Comparison of ENCODE assay signal across 8 cellular contexts in genomic region chr20:23357767-23358562, GRCh38. TPM values are rescaled to one million over a fixed set of nuclear protein-coding genes. Genes with fewer than 3 reads are reported as not detected.
DNase-seq lines count a peak whose midpoint lies in the region; ATAC-seq and TF ChIP-seq lines count a peak whose summit lies in the region.

No MANE protein-coding gene starts in this region.

- ATAC-seq in HG03175 (IDR thresholded peaks at IDR 0.05; ENCODE audit: unreplicated experiment) (peak; percentile 70), WTC11 (peak; percentile 87)

- CTCF ChIA-PET in WTC11 (lab: Charles Lee) = interaction anchor here (1.0 to 1.8 kb wide), 8 partner anchors 8 to 506 kb away, joined by 3 to 23 read pairs (median 6); partner anchors contain the start of gene NXT1

- H3K36me3 Mint-ChIP-seq in WTC11 = peaks cover 12% of the 10 kb centered on the region

- H3K27ac ChIP-seq in skin epidermis = peak overlapping the region in 20 of 21 experiments; percentile 73 to 97 (median 90)

- H3K4me1 Mint-ChIP-seq in WTC11 = peaks cover 27% of the 10 kb centered on the region

- peak overlapping the region; percentile 97 for H3K27ac Mint-ChIP-seq in WTC11

- in situ Hi-C loops in GM18951 (cut with MboI; ENCODE audit: low sequenced_read_pairs, unreplicated experiment) = no loop called here

- H3K4me3 Mint-ChIP-seq in WTC11 = peak overlapping the region; percentile 85

- DNase-seq in AG08396 (ENCODE audit: low spot score) (peak; percentile 94), NCI-H2227 treated with DMSO at 0.1 percent for 48 hours (lab: John Stamatoyannopoulos, UW) (peak; percentile 97), WTC11 (ENCODE audit: low spot score) (peak; percentile 100), cardiac fibroblast (ENCODE audit: low read depth in 2 of 2) (peak; percentile 100), iPS-NIHi11 (ENCODE audit: low spot score) (peak; percentile 88)

- POLR2A ChIA-PET in WTC11 (lab: Charles Lee) = interaction anchor here (1.0 to 2.2 kb wide), 2 partner anchors 8 to 64 kb away, joined by 4 to 16 read pairs; partner anchors contain the start of gene NAPB

- no peak for TF ChIP-seq CTCF in WTC11 (IDR thresholded peaks at IDR 0.05)
- TF ChIP-seq CTCF in cardiac fibroblast (IDR thresholded peaks at IDR 0.05; ENCODE audit: low read depth, low read length) = no peak

- no peaks in the 10 kb centered on the region for H3K9me3 Mint-ChIP-seq in WTC11

- H3K27me3 Mint-ChIP-seq in WTC11 (ENCODE audit: low read depth) = no peaks in the 10 kb centered on the region

- TF ChIP-seq POLR2A in GM18951 (IDR thresholded peaks at IDR 0.05; ENCODE audit: extremely low read depth, insufficient read depth, insufficient read length) = peak; percentile 75

- H3K4me3 ChIP-seq in cardiac fibroblast (replicated peaks in 1 of 2; ENCODE audit: low read depth in 2 of 2, low read length in 2 of 2) (peak overlapping the region; percentile 74 to 81), skin epidermis (peak overlapping the region; percentile 46 to 75 (median 59))

TF ChIP-seq in WTC11, 78 proteins besides CTCF, POLR2A, EP300 and RAD21 (continues in another document):
- TF ChIP-seq NFYB (CRISPR knock-in tag; conservative IDR thresholded peaks at IDR 0.05; ENCODE audit: low read depth) = peak; percentile 82
- no peak for TF ChIP-seq E2F4 (CRISPR knock-in tag; IDR thresholded peaks at IDR 0.05; ENCODE audit: borderline replicate concordance, low read depth)
- no peak for TF ChIP-seq TCF7 (CRISPR knock-in tag; IDR thresholded peaks at IDR 0.05; ENCODE audit: low read depth)
- no peak for TF ChIP-seq ZNF671 (CRISPR knock-in tag; IDR thresholded peaks at IDR 0.05)
- TF ChIP-seq GTF2I (CRISPR knock-in tag; conservative IDR thresholded peaks at IDR 0.05) = no peak
- no peak for TF ChIP-seq ELF4 (CRISPR knock-in tag; IDR thresholded peaks at IDR 0.05; ENCODE audit: low read depth)
- peak; percentile 85 for TF ChIP-seq E2F5 (CRISPR knock-in tag; IDR thresholded peaks at IDR 0.05)
- no peak for TF ChIP-seq RORB (CRISPR knock-in tag; IDR thresholded peaks at IDR 0.05)
- peak; percentile 21; the same call in 1 of the 2 replicates for TF ChIP-seq CREB1 (CRISPR knock-in tag; IDR thresholded peaks at IDR 0.05)
- 0 out of 2 replicates have a peak, but pooled peaks have one; percentile 58 for TF ChIP-seq MLX (CRISPR knock-in tag; IDR thresholded peaks at IDR 0.05)
- no peak for TF ChIP-seq EMX1 (CRISPR knock-in tag; IDR thresholded peaks at IDR 0.05)
- peak; percentile 91 for TF ChIP-seq FOXK1 (CRISPR knock-in tag; IDR thresholded peaks at IDR 0.05)
- no peak for TF ChIP-seq ATF2 (CRISPR knock-in tag; IDR thresholded peaks at IDR 0.05; ENCODE audit: borderline replicate concordance, low read depth)
- peak; percentile 68 for TF ChIP-seq GABPB1 (CRISPR knock-in tag; IDR thresholded peaks at IDR 0.05)
- TF ChIP-seq ETV6 (CRISPR knock-in tag; IDR thresholded peaks at IDR 0.05) = no peak
- no peak for TF ChIP-seq ZSCAN18 (CRISPR knock-in tag; IDR thresholded peaks at IDR 0.05)
- TF ChIP-seq ZNF263 (CRISPR knock-in tag; IDR thresholded peaks at IDR 0.05; ENCODE audit: low read depth) = no peak
- TF ChIP-seq RELA (CRISPR knock-in tag; IDR thresholded peaks at IDR 0.05; ENCODE audit: borderline replicate concordance) = no peak
- TF ChIP-seq ESRRA (CRISPR knock-in tag; IDR thresholded peaks at IDR 0.05; ENCODE audit: borderline replicate concordance) = no peak
- no peak for TF ChIP-seq AR (CRISPR knock-in tag; IDR thresholded peaks at IDR 0.05)

RNA-seq across cellular contexts. Expression of gene GZF1, which starts 4.0 kb away (rescaled TPM):
- total RNA-seq in WTC11 (2021) = 9.5 to 11.2 TPM (median 10.1 TPM) in 3 replicates

RNA-seq across cellular contexts. Expression of gene NXT1, which starts 7.4 kb away (rescaled TPM):
- 18.5 to 19.5 TPM (median 18.8 TPM) in 3 replicates for total RNA-seq in WTC11 (2021)

Comparison
In these comparisons a context has a peak if more than half of its experiments do, and no peak if none do; other contexts are left out.
1. Peak in every context shown above with its lines: DNase-seq, ATAC-seq, H3K4me3 ChIP-seq and H3K27ac ChIP-seq.